ENCODE assay signal across 30 cellular contexts in genomic region chr4:4656977-4657376, GRCh38.
"Had no signal": no experiment of that assay in that cellular context is flagged by ENCODE, and none has a peak within 500 bp of the region (broad histone marks: within the 10 kb centered on the region; RNA-seq: fewer than 3 reads in every experiment).

No MANE protein-coding gene starts in this region.

- H3K27me3 Mint-ChIP-seq: naive thymus-derived CD8-positive, alpha-beta T cell; natural killer cell treated with Interleukin-12 subunit alpha and Interleukin-12 subunit beta and Interleukin-15 and Interleukin-18, amount 100 ng/mL, for 72 hours; progenitor cell of endocrine pancreas; stimulated activated naive B cell treated with anti-CD40 and anti-IgM and Interleukin-4, amounts not matched to agents 10 μg/mL and 1 μg/mL and 100 μg/mL, for 72 hours; stimulated activated naive CD8-positive, alpha-beta T cell treated with anti-CD3 and anti-CD28 coated beads, Interleukin-15, Interleukin-2, amounts not matched to agents 100 ng/mL and 50 ng/mL, for 24 hours had no signal

- H3K9me3 Mint-ChIP-seq: naive thymus-derived CD8-positive, alpha-beta T cell; natural killer cell treated with Interleukin-12 subunit alpha and Interleukin-12 subunit beta and Interleukin-15 and Interleukin-18, amount 100 ng/mL, for 72 hours; nephron progenitor cell; neural crest cell; stimulated activated effector memory CD8-positive, alpha-beta T cell treated with anti-CD3 and anti-CD28 coated beads, Interleukin-12 subunit alpha, Interleukin-12 subunit beta, amount 100 ng/mL, for 72 hours; stimulated activated naive CD8-positive, alpha-beta T cell treated with anti-CD3 and anti-CD28 coated beads, Interleukin-15, Interleukin-2, amounts not matched to agents 100 ng/mL and 50 ng/mL, for 24 hours had no signal

- H3K9ac ChIP-seq: parathyroid adenoma had no signal

- H3K4me3 Mint-ChIP-seq: naive thymus-derived CD8-positive, alpha-beta T cell; natural killer cell treated with Interleukin-12 subunit alpha and Interleukin-12 subunit beta and Interleukin-15 and Interleukin-18, amount 100 ng/mL, for 72 hours; nephron progenitor cell; neural crest cell; stimulated activated effector memory CD8-positive, alpha-beta T cell treated with anti-CD3 and anti-CD28 coated beads, Interleukin-12 subunit alpha, Interleukin-12 subunit beta, amount 100 ng/mL, for 72 hours; stimulated activated naive B cell treated with anti-CD40 and anti-IgM and Interleukin-4, amounts not matched to agents 10 μg/mL and 1 μg/mL and 100 μg/mL, for 72 hours; stimulated activated naive CD8-positive, alpha-beta T cell treated with anti-CD3 and anti-CD28 coated beads, Interleukin-15, Interleukin-2, amounts not matched to agents 100 ng/mL and 50 ng/mL, for 24 hours had no signal

- H3K27me3 ChIP-seq: ovary, spleen, stomach, thyroid gland, tibial nerve, upper lobe of left lung, vagina had no signal

- H3K4me1 Mint-ChIP-seq: naive thymus-derived CD8-positive, alpha-beta T cell; stimulated activated effector memory CD8-positive, alpha-beta T cell treated with anti-CD3 and anti-CD28 coated beads, Interleukin-12 subunit alpha, Interleukin-12 subunit beta, amount 100 ng/mL, for 72 hours; stimulated activated naive B cell treated with anti-CD40 and anti-IgM and Interleukin-4, amounts not matched to agents 10 μg/mL and 1 μg/mL and 100 μg/mL, for 72 hours had no signal

- H3K27ac Mint-ChIP-seq: naive thymus-derived CD8-positive, alpha-beta T cell; natural killer cell treated with Interleukin-12 subunit alpha and Interleukin-12 subunit beta and Interleukin-15 and Interleukin-18, amount 100 ng/mL, for 72 hours; progenitor cell of endocrine pancreas; stimulated activated effector memory CD8-positive, alpha-beta T cell treated with anti-CD3 and anti-CD28 coated beads, Interleukin-12 subunit alpha, Interleukin-12 subunit beta, amount 100 ng/mL, for 72 hours; stimulated activated naive B cell treated with anti-CD40 and anti-IgM and Interleukin-4, amounts not matched to agents 10 μg/mL and 1 μg/mL and 100 μg/mL, for 72 hours; stimulated activated naive CD8-positive, alpha-beta T cell treated with anti-CD3 and anti-CD28 coated beads, Interleukin-15, Interleukin-2, amounts not matched to agents 100 ng/mL and 50 ng/mL, for 24 hours had no signal

- H3K27ac ChIP-seq: ovary, parathyroid adenoma, psoas muscle, skin epidermis, spleen, stomach, thoracic aorta, thyroid gland, tibial nerve, upper lobe of left lung, vagina had no signal

- H2AFZ ChIP-seq: parathyroid adenoma had no signal

- ATAC-seq: naive thymus-derived CD8-positive, alpha-beta T cell; natural killer cell treated with Interleukin-12 subunit alpha and Interleukin-12 subunit beta and Interleukin-15 and Interleukin-18, amount 100 ng/mL, for 72 hours; psoas muscle; right cardiac atrium; sciatic nerve; stimulated activated effector memory CD8-positive, alpha-beta T cell treated with anti-CD3 and anti-CD28 coated beads, Interleukin-12 subunit alpha, Interleukin-12 subunit beta, amount 100 ng/mL, for 72 hours; stimulated activated naive B cell treated with anti-CD40 and anti-IgM and Interleukin-4, amounts not matched to agents 10 μg/mL and 1 μg/mL and 100 μg/mL, for 72 hours had no signal

- H3K36me3 Mint-ChIP-seq: natural killer cell treated with Interleukin-12 subunit alpha and Interleukin-12 subunit beta and Interleukin-15 and Interleukin-18, amount 100 ng/mL, for 72 hours; stimulated activated effector memory CD8-positive, alpha-beta T cell treated with anti-CD3 and anti-CD28 coated beads, Interleukin-12 subunit alpha, Interleukin-12 subunit beta, amount 100 ng/mL, for 72 hours had no signal

- H3K9me3 ChIP-seq: ovary, psoas muscle, stomach, thoracic aorta, thyroid gland, tibial nerve, upper lobe of left lung, vagina had no signal

- H3K79me2 ChIP-seq: parathyroid adenoma had no signal

- FAIRE-seq: urothelium cell line had no signal

- H3K4me3 ChIP-seq: ovary, psoas muscle, skin epidermis, smooth muscle cell, spleen, stomach, thoracic aorta, thyroid gland, tibial nerve, upper lobe of left lung, vagina had no signal

- DNase-seq: naive thymus-derived CD8-positive, alpha-beta T cell; nephron progenitor cell; occipital lobe; ovary; posterior cingulate gyrus; psoas muscle; right cardiac atrium; spleen; stimulated activated CD4-positive, alpha-beta T cell treated with anti-CD3 and anti-CD28 coated beads, Interleukin-12 subunit alpha, Interleukin-12 subunit beta, amount 100 ng/mL, for 4 hours; stimulated activated CD4-positive, alpha-beta T cell treated with anti-CD3 and anti-CD28 coated beads, Interleukin-2, amount 100 ng/mL, for 24 hours; stimulated activated CD4-positive, alpha-beta T cell treated with anti-CD3 and anti-CD28 coated beads, Interleukin-2, amount 100 ng/mL, for 48 hours; stimulated activated CD4-positive, alpha-beta T cell treated with anti-CD3 and anti-CD28 coated beads, Interleukin-4, amount 100 ng/mL, for 24 hours; stimulated activated naive B cell treated with anti-CD40 and anti-IgM and Interleukin-4, amounts not matched to agents 10 μg/mL and 1 μg/mL and 100 μg/mL, for 72 hours; stimulated activated naive CD4-positive, alpha-beta T cell treated with Interleukin-2 at 50 U/mL for 16 hours; stomach; thyroid gland; upper lobe of left lung had no signal

- H3K4me1 ChIP-seq: parathyroid adenoma, psoas muscle, spleen, stomach, thyroid gland, tibial nerve, upper lobe of left lung, vagina had no signal

- H3K36me3 ChIP-seq: ovary, spleen, thoracic aorta, thyroid gland, upper lobe of left lung, vagina had no signal

- H3K4me2 ChIP-seq: smooth muscle cell had no signal
